ENCODE assay signal across 17 cellular contexts in genomic region chr3:197519801-197520211, GRCh38. TPM values are rescaled to one million over a fixed set of nuclear protein-coding genes. Genes with fewer than 3 reads are reported as not detected.
DNase-seq lines count a peak whose midpoint lies in the region; ATAC-seq and TF ChIP-seq lines count a peak whose summit lies in the region.
"Had no signal": no experiment of that assay in that cellular context is flagged by ENCODE, and none has a peak within 500 bp of the region (broad histone marks: within the 10 kb centered on the region; RNA-seq: fewer than 3 reads in every experiment).

No MANE protein-coding gene starts in this region.

- H3K9ac ChIP-seq in endodermal cell (ENCODE audit: extremely low read depth, low read length, poor library complexity, severe bottlenecking), result no peak overlapping the region
- H3K9ac ChIP-seq: KMS-11 had no signal

- H3K27me3 ChIP-seq in SJCRH30 (no peaks in the 10 kb centered on the region), endodermal cell (ENCODE audit: control insufficient read depth, insufficient read depth, low read length, poor library complexity, severe bottlenecking) (no peaks in the 10 kb centered on the region), stomach (no peaks in the 10 kb centered on the region)
- H3K27me3 ChIP-seq: heart right ventricle, suprapubic skin had no signal

- H3K9me3 Mint-ChIP-seq in activated T-cell treated with anti-CD3 and anti-CD28 coated beads, Interleukin-2, amount 50 U/mL, for 24 hours, result peaks cover 3% of the 10 kb centered on the region
- no peaks in the 10 kb centered on the region for H3K9me3 Mint-ChIP-seq in endodermal cell

- WGBS in endodermal cell (ENCODE audit: insufficient coverage in 1 of 2, insufficient read length in 1 of 2), 2 experiments, result 90 to 100% methylated on average over 2 to 18 of the region's 18 CpGs
- 89 to 92% (median 91%) methylated on average over 15 to 18 of the region's 18 CpGs for WGBS in stomach, 5 donors

- H3K36me3 Mint-ChIP-seq in activated T-cell treated with anti-CD3 and anti-CD28 coated beads, Interleukin-2, amount 50 U/mL, for 24 hours (ENCODE audit: low read depth), result peaks cover 81% of the 10 kb centered on the region
- peaks cover 46% of the 10 kb centered on the region for H3K36me3 Mint-ChIP-seq in endodermal cell (ENCODE audit: low read depth)

- TF ChIP-seq POLR2A in stomach (IDR thresholded peaks at IDR 0.05), result no peak

- no peaks in the 10 kb centered on the region for H3K27me3 Mint-ChIP-seq in activated T-cell treated with anti-CD3 and anti-CD28 coated beads, Interleukin-2, amount 50 U/mL, for 24 hours
- no peaks in the 10 kb centered on the region for H3K27me3 Mint-ChIP-seq in endodermal cell (ENCODE audit: insufficient read depth)
- H3K27me3 Mint-ChIP-seq: activated CD8-positive, alpha-beta T cell treated with anti-CD3 and anti-CD28 coated beads for 36 hours had no signal

- no peak for DNase-seq in activated T-cell treated with anti-CD3 and anti-CD28 coated beads, Interleukin-2, amount 50 U/mL, for 24 hours
- no peak for DNase-seq in activated T-cell treated with anti-CD3 and anti-CD28 coated beads, Interleukin-2, amount 50 U/mL, for 48 hours
- DNase-seq in SJCRH30 (peak; percentile 70 to 73), endodermal cell (peak; percentile 75), stomach (no peak), GM10266 (ENCODE audit: extremely low spot score) (no peak)
- no peak for DNase-seq in activated effector memory CD4-positive, alpha-beta T cell treated with Interleukin-2 at 50 U/mL for 16 hours
- DNase-seq: activated CD8-positive, alpha-beta T cell treated with anti-CD3 and anti-CD28 coated beads for 36 hours; DND-41; heart right ventricle; left colon; T-helper 9 cell had no signal

- H3K4me3 Mint-ChIP-seq in activated T-cell treated with anti-CD3 and anti-CD28 coated beads, Interleukin-2, amount 50 U/mL, for 24 hours, result no peak overlapping the region
- no peak overlapping the region for H3K4me3 Mint-ChIP-seq in endodermal cell
- H3K4me3 Mint-ChIP-seq: activated CD8-positive, alpha-beta T cell treated with anti-CD3 and anti-CD28 coated beads for 36 hours had no signal

- H3K4me3 ChIP-seq in SJCRH30, result peak overlapping the region; percentile 12
- H3K4me3 ChIP-seq in endodermal cell (ENCODE audit: low read length), result no peak overlapping the region
- no peak overlapping the region for H3K4me3 ChIP-seq in stomach
- H3K4me3 ChIP-seq: GM12878, heart right ventricle, suprapubic skin had no signal

- H3K36me3 ChIP-seq in SJCRH30, result no peaks in the 10 kb centered on the region
- no peaks in the 10 kb centered on the region for H3K36me3 ChIP-seq in endodermal cell (ENCODE audit: control insufficient read depth, insufficient read depth, low read length)
- H3K36me3 ChIP-seq in stomach, result peaks cover 0 to 20% (median 5%) of the 10 kb centered on the region in 4 donors
- H3K36me3 ChIP-seq: heart right ventricle, suprapubic skin had no signal

- H3K27ac ChIP-seq in SJCRH30 (peak overlapping the region; percentile 96), endodermal cell (ENCODE audit: low read depth, low read length) (no peak overlapping the region), stomach (peak overlapping the region in 4 of 5 donors; percentile 74 to 85 (median 82))
- H3K27ac ChIP-seq: heart right ventricle, KMS-11 had no signal

- no peak for ATAC-seq in GM21737 (IDR thresholded peaks at IDR 0.05; ENCODE audit: unreplicated experiment)
- ATAC-seq: GM12878, Panc1 had no signal

- peaks cover 18% of the 10 kb centered on the region for H3K4me1 Mint-ChIP-seq in activated T-cell treated with anti-CD3 and anti-CD28 coated beads, Interleukin-2, amount 50 U/mL, for 24 hours (ENCODE audit: low read depth)
- H3K4me1 Mint-ChIP-seq in endodermal cell, result peaks cover 33% of the 10 kb centered on the region

- no peaks in the 10 kb centered on the region for H3K9me3 ChIP-seq in SJCRH30 (replicated peaks)
- no peaks in the 10 kb centered on the region for H3K9me3 ChIP-seq in endodermal cell (ENCODE audit: control insufficient read depth, low read length)
- no peaks in the 10 kb centered on the region for H3K9me3 ChIP-seq in stomach
- H3K9me3 ChIP-seq: heart right ventricle, suprapubic skin had no signal

- intact Hi-C loops in stomach (cut with DNase I; ENCODE audit: low total_unique reads), result no loop called here

- no peak for TF ChIP-seq EP300 in stomach (IDR thresholded peaks at IDR 0.05)

- H3K27ac Mint-ChIP-seq in activated T-cell treated with anti-CD3 and anti-CD28 coated beads, Interleukin-2, amount 50 U/mL, for 24 hours, result peak overlapping the region; percentile 14
- H3K27ac Mint-ChIP-seq in endodermal cell, result no peak overlapping the region

- H3K4me1 ChIP-seq in SJCRH30, result peaks cover 41% of the 10 kb centered on the region
- H3K4me1 ChIP-seq in endodermal cell (ENCODE audit: control insufficient read depth, insufficient read depth, low read length), result peaks cover 12% of the 10 kb centered on the region
- H3K4me1 ChIP-seq in stomach, result peaks cover 26 to 50% (median 32%) of the 10 kb centered on the region in 4 donors

- TF ChIP-seq CTCF in endodermal cell (conservative IDR thresholded peaks at IDR 0.05), result peak; percentile 40
- TF ChIP-seq CTCF in stomach (IDR thresholded peaks at IDR 0.05), result no peak
- no peak for TF ChIP-seq CTCF in GM10266 (IDR thresholded peaks at IDR 0.05; ENCODE audit: control insufficient read depth, insufficient read depth, low read depth, missing control alignments)

RNA-seq across cellular contexts. Expression of gene BDH1, which starts 36.0 kb away (rescaled TPM):
- 27.3 and 34.8 TPM in 2 replicates for total RNA-seq in SJCRH30 (2014; rRNA removed; shearing (Covaris generic))
- 10 to 100 TPM; 32.5 to 49.0 TPM for total RNA-seq in endodermal cell
- 11.3 TPM for polyA plus RNA-seq in endodermal cell (2013, experiment 1 of 2)
- polyA plus RNA-seq in endodermal cell (2013, experiment 2 of 2), result 8.7 TPM
- total RNA-seq in stomach, result 100 to 1,000 TPM in 1 of 5 donors, 10 to 100 TPM in 3, 1 to 10 TPM in 1; 3.5 to 128 (median 20.5) TPM
- 10 to 100 TPM; 10.6 to 37.5 (median 20.6) TPM for polyA plus RNA-seq in stomach

Comparison
In these comparisons a context has a peak if more than half of its experiments do, and no peak if none do; other contexts are left out.
1. DNase-seq: peak in SJCRH30 (2 of 2) and endodermal cell (single experiment); none in activated T-cell treated with anti-CD3 and anti-CD28 coated beads, Interleukin-2, amount 50 U/mL, for 24 hours (single experiment), activated T-cell treated with anti-CD3 and anti-CD28 coated beads, Interleukin-2, amount 50 U/mL, for 48 hours (0 of 2), stomach (single experiment), GM10266 (single experiment) and activated effector memory CD4-positive, alpha-beta T cell treated with Interleukin-2 at 50 U/mL for 16 hours (single experiment).